12 cellular contexts compared by ENCODE assay signal in the genomic region with DNA sequence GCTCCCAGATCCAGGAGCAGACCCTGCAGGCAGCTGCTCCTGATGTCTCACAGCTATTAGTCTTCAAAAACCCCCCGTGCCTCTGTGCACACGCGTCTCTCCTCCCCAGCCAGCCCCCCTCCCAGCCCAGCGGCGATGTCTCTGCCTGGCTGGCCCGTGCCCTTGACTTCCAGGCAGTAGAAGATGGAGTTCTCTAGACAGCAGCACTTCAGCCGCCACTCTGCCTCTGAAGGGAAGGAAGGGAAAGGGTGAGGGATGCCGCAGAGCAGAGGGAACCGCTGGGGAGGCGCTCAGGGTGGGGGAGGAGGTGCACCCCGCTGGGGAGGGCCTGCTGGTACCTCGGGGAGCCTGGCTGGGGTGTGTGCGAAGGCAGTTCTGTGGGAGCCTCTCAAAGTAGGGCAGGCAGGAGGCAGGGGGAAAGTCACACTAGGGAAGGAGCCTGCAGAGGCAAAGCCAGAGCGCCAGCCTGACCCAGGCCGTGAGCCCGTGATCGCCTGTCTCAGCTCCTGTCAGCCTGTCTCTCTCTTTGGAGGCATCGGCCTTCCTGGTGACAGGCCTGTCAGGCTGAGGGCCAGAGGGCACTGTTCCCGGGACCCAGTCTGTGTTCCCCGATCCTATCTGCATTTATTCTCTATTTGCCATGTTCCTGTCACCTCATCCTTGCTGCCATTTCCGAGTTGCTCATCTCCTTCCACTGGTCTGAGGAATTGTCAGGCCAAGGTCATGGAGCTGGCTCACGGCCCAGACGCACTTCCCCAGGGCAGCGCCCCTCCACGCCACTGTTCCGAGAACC. TPM values are rescaled to one million over a fixed set of nuclear protein-coding genes. Genes with fewer than 3 reads are reported as not detected.
DNase-seq lines count a peak whose midpoint lies in the region; ATAC-seq and TF ChIP-seq lines count a peak whose summit lies in the region.
"Had no signal": no experiment of that assay in that cellular context is flagged by ENCODE, and none has a peak within 500 bp of the region (broad histone marks: within the 10 kb centered on the region; RNA-seq: fewer than 3 reads in every experiment).

No MANE protein-coding gene starts in this region.

- CTCF ChIA-PET in HEK293 (lab: Yijun Ruan, JAX): interaction anchor here (1.2 to 4.5 kb wide), 8 partner anchors 12 to 169 kb away, joined by 4 to 87 read pairs (median 14); no protein-coding TSS in a partner anchor
- CTCF ChIA-PET in activated CD4-positive, alpha-beta memory T cell treated with anti-CD3 and anti-CD28 coated beads for 36 hours (lab: Charles Lee): interaction anchor here (2.7 to 4.3 kb wide), 2 partner anchors 21 to 80 kb away, joined by 19 to 36 read pairs; no protein-coding TSS in a partner anchor

- WGBS in adrenal gland, 4 donors: 0 to 19% (median 12%) methylated on average over 8 to 26 of the region's 26 CpGs

- POLR2A ChIA-PET in HEK293 (lab: Yijun Ruan, JAX): interaction anchor here (0.6 to 2.7 kb wide), 4 partner anchors 10 to 1393 kb away, joined by 4 to 15 read pairs (median 6); no protein-coding TSS in a partner anchor
- POLR2A ChIA-PET in activated CD4-positive, alpha-beta memory T cell treated with anti-CD3 and anti-CD28 coated beads for 36 hours (lab: Charles Lee): no interaction called here

- H3K4me3 ChIP-seq in HEK293 (ENCODE audit: low read depth, low read length) (no peak overlapping the region), adrenal gland (no peak overlapping the region)

- peaks cover 0 to 9% of the 10 kb centered on the region in 2 experiments; a peak in 2 of 3 replicates for H3K36me3 ChIP-seq in HEK293 (ENCODE audit: control insufficient read depth in 2 of 2, insufficient read depth in 1 of 2, low read length in 2 of 2)
- H3K36me3 ChIP-seq in adrenal gland (replicated peaks in 1 of 2): no peaks in the 10 kb centered on the region

- H3K4me1 ChIP-seq in HEK293 (ENCODE audit: control insufficient read depth, insufficient read depth, low read length) (peaks cover 18% of the 10 kb centered on the region), adrenal gland (replicated peaks in 1 of 2) (peaks cover 30 to 63% of the 10 kb centered on the region in 2 donors)

- no peaks in the 10 kb centered on the region for H3K27me3 ChIP-seq in adrenal gland
- H3K27me3 ChIP-seq: foreskin keratinocyte had no signal

- no peak overlapping the region for H3K27ac Mint-ChIP-seq in activated CD4-positive, alpha-beta memory T cell treated with anti-CD3 and anti-CD28 coated beads for 36 hours
- H3K27ac Mint-ChIP-seq in activated T-helper 1 cell treated with anti-CD3 and anti-CD28 coated beads, Interleukin-12 subunit alpha, Interleukin-12 subunit beta, Interleukin-2, Interleukin-4 antibody, amounts not matched to agents 30 ng/mL and 10 ng/mL and 1 ng/mL, durations not matched to agents 14 hours and 24 hours and 36 hours: no peak overlapping the region
- H3K27ac Mint-ChIP-seq: progenitor cell of endocrine pancreas had no signal

- no peaks in the 10 kb centered on the region for H3K36me3 Mint-ChIP-seq in activated CD4-positive, alpha-beta memory T cell treated with anti-CD3 and anti-CD28 coated beads for 36 hours
- peaks cover 3% of the 10 kb centered on the region for H3K36me3 Mint-ChIP-seq in activated T-helper 1 cell treated with anti-CD3 and anti-CD28 coated beads, Interleukin-12 subunit alpha, Interleukin-12 subunit beta, Interleukin-2, Interleukin-4 antibody, amounts not matched to agents 30 ng/mL and 10 ng/mL and 1 ng/mL, durations not matched to agents 14 hours and 24 hours and 36 hours (ENCODE audit: low read depth)

- H3K9me3 ChIP-seq in HEK293 (ENCODE audit: control insufficient read depth, insufficient read depth, low read depth, low read length): no peaks in the 10 kb centered on the region
- H3K9me3 ChIP-seq in adrenal gland (replicated peaks in 1 of 3): no peaks in the 10 kb centered on the region

- DNase-seq in adrenal gland: peak; percentile 68 to 91 (median 82)
- peak; percentile 84 for DNase-seq in left ventricle myocardium superior
- DNase-seq in pons (ENCODE audit: low spot score): peak; percentile 74
- no peak for DNase-seq in stimulated activated CD4-positive, alpha-beta T cell treated with anti-CD3 and anti-CD28 coated beads, Interleukin-12 subunit alpha, Interleukin-12 subunit beta, amount 100 ng/mL, for 4 hours
- DNase-seq in activated CD4-positive, alpha-beta memory T cell treated with anti-CD3 and anti-CD28 coated beads for 36 hours: no peak
- DNase-seq in activated CD4-positive, CD25-positive, alpha-beta regulatory T cell treated with anti-CD3 and anti-CD28 coated beads, Interleukin-2, amount 50 U/mL, for 72 hours: no peak
- DNase-seq in activated T-helper 1 cell treated with anti-CD3 and anti-CD28 coated beads, Interleukin-12 subunit alpha, Interleukin-12 subunit beta, Interleukin-2, Interleukin-4 antibody, amounts not matched to agents 30 ng/mL and 10 ng/mL and 1 ng/mL, durations not matched to agents 14 hours and 24 hours and 36 hours (ENCODE audit: low spot score): no peak
- DNase-seq: activated CD4-positive, alpha-beta T cell treated with anti-CD3 and anti-CD28 coated beads for 48 hours; foreskin keratinocyte had no signal

- no peaks in the 10 kb centered on the region for H3K4me1 Mint-ChIP-seq in activated CD4-positive, alpha-beta memory T cell treated with anti-CD3 and anti-CD28 coated beads for 36 hours (ENCODE audit: low read depth)
- no peaks in the 10 kb centered on the region for H3K4me1 Mint-ChIP-seq in activated T-helper 1 cell treated with anti-CD3 and anti-CD28 coated beads, Interleukin-12 subunit alpha, Interleukin-12 subunit beta, Interleukin-2, Interleukin-4 antibody, amounts not matched to agents 30 ng/mL and 10 ng/mL and 1 ng/mL, durations not matched to agents 14 hours and 24 hours and 36 hours (ENCODE audit: low read depth)

- no peak overlapping the region for H3K27ac ChIP-seq in HEK293 (ENCODE audit: extremely low read depth, low read depth, low read length)
- peak overlapping the region in 3 of 5 donors; percentile 19 to 71 (median 60) for H3K27ac ChIP-seq in adrenal gland
- H3K27ac ChIP-seq: foreskin keratinocyte had no signal

- peak in 1 of 2 donors; percentile 8 for TF ChIP-seq POLR2A in adrenal gland (IDR thresholded peaks at IDR 0.05)

- TF ChIP-seq CTCF in HEK293 (tag by site-specific recombination; IDR thresholded peaks at IDR 0.05) (no peak), adrenal gland (IDR thresholded peaks at IDR 0.05) (no peak)

- H3K4me3 Mint-ChIP-seq in activated CD4-positive, alpha-beta memory T cell treated with anti-CD3 and anti-CD28 coated beads for 36 hours: no peak overlapping the region
- no peak overlapping the region for H3K4me3 Mint-ChIP-seq in activated T-helper 1 cell treated with anti-CD3 and anti-CD28 coated beads, Interleukin-12 subunit alpha, Interleukin-12 subunit beta, Interleukin-2, Interleukin-4 antibody, amounts not matched to agents 30 ng/mL and 10 ng/mL and 1 ng/mL, durations not matched to agents 14 hours and 24 hours and 36 hours

- peaks cover 25% of the 10 kb centered on the region for H3K27me3 Mint-ChIP-seq in activated CD4-positive, alpha-beta memory T cell treated with anti-CD3 and anti-CD28 coated beads for 36 hours
- H3K27me3 Mint-ChIP-seq in activated T-helper 1 cell treated with anti-CD3 and anti-CD28 coated beads, Interleukin-12 subunit alpha, Interleukin-12 subunit beta, Interleukin-2, Interleukin-4 antibody, amounts not matched to agents 30 ng/mL and 10 ng/mL and 1 ng/mL, durations not matched to agents 14 hours and 24 hours and 36 hours (ENCODE audit: insufficient read depth): peaks cover 16% of the 10 kb centered on the region

- intact Hi-C loops in adrenal gland (cut with DNase I) (no loop called here), left ventricle myocardium superior (cut with micrococcal nuclease) (no loop called here)
- intact Hi-C loops in activated CD4-positive, alpha-beta memory T cell treated with anti-CD3 and anti-CD28 coated beads for 36 hours (cut with micrococcal nuclease): no loop called here
- intact Hi-C loops in activated T-helper 1 cell treated with anti-CD3 and anti-CD28 coated beads, Interleukin-12 subunit alpha, Interleukin-12 subunit beta, Interleukin-2, Interleukin-4 antibody, amounts not matched to agents 30 ng/mL and 10 ng/mL and 1 ng/mL, durations not matched to agents 14 hours and 24 hours and 36 hours (cut with micrococcal nuclease): no loop called here

- ATAC-seq in left ventricle myocardium superior: peak; percentile 69
- ATAC-seq: foreskin keratinocyte, Panc1 had no signal

- H3K9me3 Mint-ChIP-seq in activated CD4-positive, alpha-beta memory T cell treated with anti-CD3 and anti-CD28 coated beads for 36 hours: no peaks in the 10 kb centered on the region
- H3K9me3 Mint-ChIP-seq in activated T-helper 1 cell treated with anti-CD3 and anti-CD28 coated beads, Interleukin-12 subunit alpha, Interleukin-12 subunit beta, Interleukin-2, Interleukin-4 antibody, amounts not matched to agents 30 ng/mL and 10 ng/mL and 1 ng/mL, durations not matched to agents 14 hours and 24 hours and 36 hours: no peaks in the 10 kb centered on the region

RNA-seq across cellular contexts. Expression of a gene that starts 4.5 kb away (rescaled TPM):
- total RNA-seq in adrenal gland: 1 to 10 TPM in 6 of 8 donors, not detected in 2; 1.5 to 5.7 (median 2.8) TPM
- 10 to 100 TPM in 2 of 3 donors, 1 to 10 TPM in 1; 4.5 to 37.2 (median 14.3) TPM for polyA plus RNA-seq in adrenal gland
- 4.3 TPM for total RNA-seq in left ventricle myocardium superior
- not detected for total RNA-seq in activated CD4-positive, alpha-beta memory T cell treated with anti-CD3 and anti-CD28 coated beads for 36 hours
- not detected in 2 replicates for total RNA-seq in activated T-helper 1 cell treated with anti-CD3 and anti-CD28 coated beads, Interleukin-12 subunit alpha, Interleukin-12 subunit beta, Interleukin-2, Interleukin-4 antibody, amounts not matched to agents 30 ng/mL and 10 ng/mL and 1 ng/mL, durations not matched to agents 14 hours and 24 hours and 36 hours

RNA-seq across cellular contexts. Expression of a gene that starts 6.8 kb away (rescaled TPM):
- total RNA-seq in adrenal gland: 10 to 100 TPM in 7 of 8 donors, 1 to 10 TPM in 1; 9.5 to 18.1 (median 14.3) TPM
- 10 to 100 TPM in 2 of 3 donors, 1 to 10 TPM in 1; 7.8 to 38.3 (median 32.1) TPM for polyA plus RNA-seq in adrenal gland
- total RNA-seq in left ventricle myocardium superior: 28.0 TPM
- not detected for total RNA-seq in activated CD4-positive, alpha-beta memory T cell treated with anti-CD3 and anti-CD28 coated beads for 36 hours
- total RNA-seq in activated T-helper 1 cell treated with anti-CD3 and anti-CD28 coated beads, Interleukin-12 subunit alpha, Interleukin-12 subunit beta, Interleukin-2, Interleukin-4 antibody, amounts not matched to agents 30 ng/mL and 10 ng/mL and 1 ng/mL, durations not matched to agents 14 hours and 24 hours and 36 hours: not detected in 2 replicates

RNA-seq across cellular contexts. Expression of a gene that starts 41.3 kb away (rescaled TPM):
- total RNA-seq in adrenal gland (10 to 100 TPM in 2 of 8 donors, 1 to 10 TPM in 6; 4.5 to 37.8 (median 6.4) TPM), left ventricle myocardium superior (5.1 TPM)
- 1 to 10 TPM; 3.4 to 4.3 (median 3.8) TPM for polyA plus RNA-seq in adrenal gland
- under 1 TPM; 0.19 to 0.51 TPM for total RNA-seq in activated CD4-positive, alpha-beta memory T cell treated with anti-CD3 and anti-CD28 coated beads for 36 hours
- total RNA-seq in activated T-helper 1 cell treated with anti-CD3 and anti-CD28 coated beads, Interleukin-12 subunit alpha, Interleukin-12 subunit beta, Interleukin-2, Interleukin-4 antibody, amounts not matched to agents 30 ng/mL and 10 ng/mL and 1 ng/mL, durations not matched to agents 14 hours and 24 hours and 36 hours: not detected in 2 replicates

RNA-seq across cellular contexts. Expression of a gene that starts 43.1 kb away (rescaled TPM):
- total RNA-seq in adrenal gland (100 to 1,000 TPM in 1 of 8 donors, 10 to 100 TPM in 7; 12.3 to 156 (median 43.8) TPM), left ventricle myocardium superior (17.7 TPM)
- 10 to 100 TPM in 2 of 3 donors, 1 to 10 TPM in 1; 4.9 to 39.3 (median 19.1) TPM for polyA plus RNA-seq in adrenal gland
- 10 to 100 TPM; 28.9 to 30.0 TPM for total RNA-seq in activated CD4-positive, alpha-beta memory T cell treated with anti-CD3 and anti-CD28 coated beads for 36 hours
- 53.2 and 53.7 TPM in 2 replicates for total RNA-seq in activated T-helper 1 cell treated with anti-CD3 and anti-CD28 coated beads, Interleukin-12 subunit alpha, Interleukin-12 subunit beta, Interleukin-2, Interleukin-4 antibody, amounts not matched to agents 30 ng/mL and 10 ng/mL and 1 ng/mL, durations not matched to agents 14 hours and 24 hours and 36 hours

Comparison
In these comparisons a context has a peak if more than half of its experiments do, and no peak if none do; other contexts are left out.
1. DNase-seq: peak in adrenal gland (7 of 7), left ventricle myocardium superior (single experiment) and pons (single experiment); none in stimulated activated CD4-positive, alpha-beta T cell treated with anti-CD3 and anti-CD28 coated beads, Interleukin-12 subunit alpha, Interleukin-12 subunit beta, amount 100 ng/mL, for 4 hours (single experiment), activated CD4-positive, alpha-beta memory T cell treated with anti-CD3 and anti-CD28 coated beads for 36 hours (single experiment), activated CD4-positive, CD25-positive, alpha-beta regulatory T cell treated with anti-CD3 and anti-CD28 coated beads, Interleukin-2, amount 50 U/mL, for 72 hours (single experiment) and activated T-helper 1 cell treated with anti-CD3 and anti-CD28 coated beads, Interleukin-12 subunit alpha, Interleukin-12 subunit beta, Interleukin-2, Interleukin-4 antibody, amounts not matched to agents 30 ng/mL and 10 ng/mL and 1 ng/mL, durations not matched to agents 14 hours and 24 hours and 36 hours (single experiment).